1 cellular context compared by ENCODE assay signal in genomic region chr7:70579397-70580097, GRCh38.
A peak's percentile ranks its signal among the peaks of the same experiment; 100 is the strongest.
TF ChIP-seq lines count a peak whose summit lies in the region.

No MANE protein-coding gene starts in this region.

TF ChIP-seq in SK-N-SH, 30 proteins besides CTCF, POLR2A, EP300 and RAD21 (continued from another document):
- no peak for TF ChIP-seq REST (IDR thresholded peaks at IDR 0.05; ENCODE audit: low read depth, low read length)
- TF ChIP-seq TEAD4 (IDR thresholded peaks at IDR 0.05; ENCODE audit: borderline replicate concordance, insufficient read depth) = no peak
- TF ChIP-seq FOSL2 (IDR thresholded peaks at IDR 0.05; ENCODE audit: borderline replicate concordance, low read depth) = peak; percentile 9; the same call in 1 of the 2 replicates
- peak; percentile 56; the same call in 1 of the 2 replicates for TF ChIP-seq PBX3 (IDR thresholded peaks at IDR 0.05)
- TF ChIP-seq SIN3A (IDR thresholded peaks at IDR 0.05; ENCODE audit: borderline replicate concordance, low read depth, low read length) = no peak
- TF ChIP-seq JUND (IDR thresholded peaks at IDR 0.05) = 0 out of 2 replicates have a peak, but pooled peaks have one; percentile 8
